8 cellular contexts compared by ENCODE assay signal in genomic region chr6:3455490-3456394, GRCh38. TPM values are rescaled to one million over a fixed set of nuclear protein-coding genes. Genes with fewer than 3 reads are reported as not detected.
A peak's percentile ranks its signal among the peaks of the same experiment; 100 is the strongest.
DNase-seq lines count a peak whose midpoint lies in the region; ATAC-seq, FAIRE-seq and TF ChIP-seq lines count a peak whose summit lies in the region.

No MANE protein-coding gene starts in this region.

- H3K27ac ChIP-seq in ACC112 (ENCODE audit: low read depth, low read length) (no peak overlapping the region), GM23338 (ENCODE audit: low read depth) (no peak overlapping the region), small intestine (ENCODE audit: low read depth in 1 of 2, low read length in 1 of 2) (peak overlapping the region; percentile 51 to 78)

- 2 to 4% (median 2%) methylated on average over 49 to 61 of the region's 61 CpGs for WGBS in small intestine, 3 donors

- peaks cover 15% of the 10 kb centered on the region for H3K36me3 Mint-ChIP-seq in GM23338 (ENCODE audit: low read depth)
- H3K36me3 Mint-ChIP-seq in activated naive CD8-positive, alpha-beta T cell treated with anti-CD3 and anti-CD28 coated beads, Interleukin-2, amount 50 U/mL, for 24 hours (ENCODE audit: low read depth) = no peaks in the 10 kb centered on the region

- peaks cover 37% of the 10 kb centered on the region for H3K4me1 Mint-ChIP-seq in GM23338
- peaks cover 4% of the 10 kb centered on the region for H3K4me1 Mint-ChIP-seq in activated naive CD8-positive, alpha-beta T cell treated with anti-CD3 and anti-CD28 coated beads, Interleukin-2, amount 50 U/mL, for 24 hours

- H3K27me3 ChIP-seq in ACC112 (ENCODE audit: insufficient read depth, low read length) = no peaks in the 10 kb centered on the region
- H3K27me3 ChIP-seq in GM23338 (ENCODE audit: insufficient read depth) = peaks cover 25% of the 10 kb centered on the region
- H3K27me3 ChIP-seq in small intestine (ENCODE audit: control insufficient read depth in 2 of 2, insufficient read depth in 2 of 2, low read length in 2 of 2) = peaks cover 0 to 10% of the 10 kb centered on the region in 2 donors

- no peaks in the 10 kb centered on the region for H3K9me3 Mint-ChIP-seq in GM23338
- H3K9me3 Mint-ChIP-seq in activated naive CD8-positive, alpha-beta T cell treated with anti-CD3 and anti-CD28 coated beads, Interleukin-2, amount 50 U/mL, for 24 hours = no peaks in the 10 kb centered on the region

- DNase-seq in GM23338 (ENCODE audit: low spot score) (peak; percentile 54), small intestine (peak; percentile 42), NCI-H226 (no peak), SKM-1 treated with dmso at 0.1 percent for 144 hours (lab: John Stamatoyannopoulos, UW; ENCODE audit: unreplicated experiment) (no peak), SIG-M5 treated with dmso at 0.1 percent for 504 hours (lab: John Stamatoyannopoulos, UW; ENCODE audit: unreplicated experiment) (no peak)
- DNase-seq in activated naive CD8-positive, alpha-beta T cell treated with anti-CD3 and anti-CD28 coated beads, Interleukin-2, amount 50 U/mL, for 24 hours = peak; percentile 11

- FAIRE-seq in small intestine (lab: Jason Lieb, UNC) = no peak

- H2AFZ ChIP-seq in ACC112 (ENCODE audit: low read length, unreplicated experiment) (peak overlapping the region; percentile 36), GM23338 (no peak overlapping the region)

- no peaks in the 10 kb centered on the region for H3K9me2 ChIP-seq in GM23338 (ENCODE audit: insufficient read depth)

- H3K4me3 ChIP-seq in ACC112 (ENCODE audit: low read depth, low read length) = peak overlapping the region; percentile 95
- peak overlapping the region; percentile 84 for H3K4me3 ChIP-seq in GM23338
- H3K4me3 ChIP-seq in iPS-11a (ENCODE audit: low read depth, low read length) = peak overlapping the region; percentile 56
- peak overlapping the region; percentile 65 to 73 for H3K4me3 ChIP-seq in small intestine (ENCODE audit: low read depth in 1 of 2, low read length in 2 of 2)

- peaks cover 37% of the 10 kb centered on the region for H3K79me2 ChIP-seq in ACC112 (ENCODE audit: control insufficient read depth, insufficient read depth, low read length, unreplicated experiment)
- peaks cover 54% of the 10 kb centered on the region for H3K79me2 ChIP-seq in GM23338 (replicated peaks; ENCODE audit: insufficient read depth)

- H3F3A ChIP-seq in GM23338 (replicated peaks; ENCODE audit: low read depth) = no peaks in the 10 kb centered on the region

- H3K4me2 ChIP-seq in GM23338 = peak overlapping the region; percentile 94

- TF ChIP-seq CTCF in GM23338 (conservative IDR thresholded peaks at IDR 0.05; ENCODE audit: low read depth in 2 of 2) = no peak

- H4K20me1 ChIP-seq in GM23338 (replicated peaks; ENCODE audit: insufficient read depth) = peaks cover 21% of the 10 kb centered on the region

- no peaks in the 10 kb centered on the region for H3K9me3 ChIP-seq in small intestine (ENCODE audit: control insufficient read depth, low read depth)

- H3K27ac Mint-ChIP-seq in GM23338 = no peak overlapping the region
- H3K27ac Mint-ChIP-seq in activated naive CD8-positive, alpha-beta T cell treated with anti-CD3 and anti-CD28 coated beads, Interleukin-2, amount 50 U/mL, for 24 hours = no peak overlapping the region

- H3K4me3 Mint-ChIP-seq in GM23338 = no peak overlapping the region; the same call in 2 of the 3 replicates
- peak overlapping the region; percentile 41 for H3K4me3 Mint-ChIP-seq in activated naive CD8-positive, alpha-beta T cell treated with anti-CD3 and anti-CD28 coated beads, Interleukin-2, amount 50 U/mL, for 24 hours

- H3K27me3 Mint-ChIP-seq in GM23338 (ENCODE audit: insufficient read depth, low read depth, poor library complexity) = peaks cover 5% of the 10 kb centered on the region
- peaks cover 30% of the 10 kb centered on the region for H3K27me3 Mint-ChIP-seq in activated naive CD8-positive, alpha-beta T cell treated with anti-CD3 and anti-CD28 coated beads, Interleukin-2, amount 50 U/mL, for 24 hours

- peak; percentile 14 for ATAC-seq in GM23338
- no peak for ATAC-seq in activated naive CD8-positive, alpha-beta T cell treated with anti-CD3 and anti-CD28 coated beads, Interleukin-2, amount 50 U/mL, for 24 hours

- H3K4me1 ChIP-seq in ACC112 (ENCODE audit: control insufficient read depth, insufficient read depth, low read length, unreplicated experiment) (peaks cover 21% of the 10 kb centered on the region), GM23338 (ENCODE audit: insufficient read depth) (peaks cover 56% of the 10 kb centered on the region), small intestine (ENCODE audit: control insufficient read depth in 2 of 2, insufficient read depth in 1 of 2, low read depth in 1 of 2, low read length in 1 of 2) (no peaks in the 10 kb centered on the region)

- H3K36me3 ChIP-seq in ACC112 (ENCODE audit: insufficient read depth, low read length) (no peaks in the 10 kb centered on the region), GM23338 (ENCODE audit: insufficient read depth) (no peaks in the 10 kb centered on the region), small intestine (ENCODE audit: control insufficient read depth in 2 of 2, insufficient read depth in 2 of 2, low read length in 2 of 2) (no peaks in the 10 kb centered on the region)

TF ChIP-seq in GM23338, 12 proteins besides CTCF, POLR2A, EP300 and RAD21:
- TF ChIP-seq POLR2AphosphoS5 (IDR thresholded peaks at IDR 0.05; ENCODE audit: low read depth) (peak; percentile 27; the same call in 1 of the 2 replicates), ZNF114 (CRISPR knock-in tag; IDR thresholded peaks at IDR 0.05) (no peak)

RNA-seq across cellular contexts. Expression of gene SLC22A23, which starts 1.1 kb away (rescaled TPM):
- 38.3 TPM in 2 replicates for total RNA-seq in GM23338 (2014; rRNA removed; shearing (Covaris generic))
- 6.1 and 7.0 TPM in 2 replicates for polyA plus RNA-seq in GM23338 (2016; fragmentation: Nextera tagmentation; extraction: Ambion mirVana)
- 10 to 100 TPM in 2 of 3 donors, 1 to 10 TPM in 1; 9.5 to 17.9 (median 12.2) TPM for polyA plus RNA-seq in small intestine

Comparison
In these comparisons a context has a peak if more than half of its experiments do, and no peak if none do; other contexts are left out.
1. H3K27ac ChIP-seq: peak in small intestine (2 of 2); none in ACC112 (single experiment) and GM23338 (single experiment).
2. DNase-seq: peak in GM23338 (single experiment), activated naive CD8-positive, alpha-beta T cell treated with anti-CD3 and anti-CD28 coated beads, Interleukin-2, amount 50 U/mL, for 24 hours (single experiment) and small intestine (single experiment); none in NCI-H226 (single experiment), SKM-1 treated with dmso at 0.1 percent for 144 hours (single experiment) and SIG-M5 treated with dmso at 0.1 percent for 504 hours (single experiment).
3. Peak in every context shown above with its lines, with median percentiles within 50 percentile points of each other: H3K4me3 ChIP-seq.